Comparison of ENCODE assay signal across 8 cellular contexts in the genomic region with DNA sequence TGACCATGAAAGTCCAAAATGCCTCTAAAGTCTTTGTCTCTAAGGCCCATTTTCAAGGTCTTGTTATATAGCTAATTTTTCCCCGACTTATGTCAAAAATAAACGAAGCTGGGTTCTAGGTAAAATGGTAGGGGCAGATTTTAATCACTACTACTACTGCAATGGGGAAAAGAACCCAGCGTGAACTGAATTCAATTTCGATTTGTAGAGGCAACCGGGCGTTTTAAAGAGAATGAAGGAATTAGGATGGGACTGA. TPM values are rescaled to one million over a fixed set of nuclear protein-coding genes. Genes with fewer than 3 reads are reported as not detected.
A peak's percentile ranks its signal among the peaks of the same experiment; 100 is the strongest.
DNase-seq lines count a peak whose midpoint lies in the region; ATAC-seq, FAIRE-seq and TF ChIP-seq lines count a peak whose summit lies in the region.

No MANE protein-coding gene starts in this region.

- H3K9ac ChIP-seq in BLaER1 treated with 17β-estradiol and CSF1 and Interleukin-3, amounts not matched to agents 10 nM and 100 nM, result peak overlapping the region; percentile 85 to 96 (median 91)
- H3K9ac ChIP-seq in OCI-LY1 (ENCODE audit: low read length), result peak overlapping the region; percentile 97
- H3K9ac ChIP-seq in H1 (replicated peaks in 1 of 4; ENCODE audit: extremely low read depth in 1 of 4, low read depth in 3 of 4, low read length in 3 of 4), result peak overlapping the region in 2 of 4 experiments; percentile 42 to 43; a peak in 5 of 7 replicates
- peak overlapping the region; percentile 91 for H3K9ac ChIP-seq in neural cell (ENCODE audit: low read length)

- H3K9me2 ChIP-seq in OCI-LY1 (ENCODE audit: low read depth, low read length) (no peaks in the 10 kb centered on the region), neural cell (ENCODE audit: insufficient read depth, low read length) (no peaks in the 10 kb centered on the region)

- DNase-seq in H1 (ENCODE audit: low read depth in 1 of 2, low spot score in 2 of 2) (no peak), COR-L47 (lab: John Stamatoyannopoulos, UW) (no peak), NCI-H1436 (lab: John Stamatoyannopoulos, UW) (no peak)
- no peak for DNase-seq in stimulated activated CD4-positive, alpha-beta T cell treated with anti-CD3 and anti-CD28 coated beads, Interleukin-12 subunit alpha, Interleukin-12 subunit beta, amount 100 ng/mL, for 4 hours

- H3K18ac ChIP-seq in H1 (ENCODE audit: extremely low read depth, low read length), result no peak overlapping the region

- no peak overlapping the region for H2BK12ac ChIP-seq in H1 (ENCODE audit: low read depth, low read length)

- H4K20me1 ChIP-seq in BLaER1 treated with 17β-estradiol and CSF1 and Interleukin-3, amounts not matched to agents 10 nM and 100 nM, result peaks cover 0 to 4% (median 0%) of the 10 kb centered on the region in 11 experiments; a peak in 1 of 22 replicates
- H4K20me1 ChIP-seq in OCI-LY1 (ENCODE audit: insufficient read depth, low read length) (no peaks in the 10 kb centered on the region), H1 (replicated peaks in 1 of 2; ENCODE audit: control insufficient read depth in 1 of 2, insufficient read depth in 2 of 2, low read length in 2 of 2) (no peaks in the 10 kb centered on the region), neural cell (ENCODE audit: insufficient read depth) (no peaks in the 10 kb centered on the region)

- no peak overlapping the region for H2AK5ac ChIP-seq in H1 (ENCODE audit: low read depth, low read length)

- H3K14ac ChIP-seq in H1 (ENCODE audit: insufficient read length), result no peak overlapping the region

- peaks cover 5% of the 10 kb centered on the region for H3K23me2 ChIP-seq in H1 (ENCODE audit: low read depth, low read length)

- peaks cover 21 to 37% (median 31%) of the 10 kb centered on the region in 10 experiments for H3K4me1 ChIP-seq in BLaER1 treated with 17β-estradiol and CSF1 and Interleukin-3, amounts not matched to agents 10 nM and 100 nM
- H3K4me1 ChIP-seq in OCI-LY1 (ENCODE audit: insufficient read depth, low read length, severe bottlenecking) (peaks cover 28% of the 10 kb centered on the region), H1 (replicated peaks in 1 of 4; ENCODE audit: control insufficient read depth in 3 of 4, insufficient read depth in 4 of 4, low read length in 3 of 4) (peaks cover 0 to 6% (median under 1%) of the 10 kb centered on the region in 4 experiments; a peak in 2 of 7 replicates)

- H2AFZ ChIP-seq in OCI-LY1 (ENCODE audit: low read length) (peak overlapping the region; percentile 90), H1 (ENCODE audit: low read length) (peak overlapping the region; percentile 99), neural cell (ENCODE audit: low read depth, low read length) (peak overlapping the region; percentile 90)

- peaks cover 0 to 33% (median 23%) of the 10 kb centered on the region in 11 experiments; a peak in 19 of 22 replicates for H3K36me3 ChIP-seq in BLaER1 treated with 17β-estradiol and CSF1 and Interleukin-3, amounts not matched to agents 10 nM and 100 nM
- H3K36me3 ChIP-seq in OCI-LY1 (ENCODE audit: insufficient read depth, low read length) (peaks cover 29% of the 10 kb centered on the region), H1 (ENCODE audit: control insufficient read depth in 2 of 4, insufficient read depth in 4 of 4, low read length in 3 of 4) (peaks cover 2 to 30% (median 18%) of the 10 kb centered on the region in 4 experiments; a peak in 7 of 8 replicates), neural cell (ENCODE audit: insufficient read depth, low read length) (no peaks in the 10 kb centered on the region)

- no peak overlapping the region for H2BK20ac ChIP-seq in H1 (ENCODE audit: low read length)

- peaks cover 5% of the 10 kb centered on the region; the same call in 1 of the 2 replicates for H3K79me1 ChIP-seq in H1 (ENCODE audit: low read depth, low read length)

- H3K27ac ChIP-seq in BLaER1 treated with 17β-estradiol and CSF1 and Interleukin-3, amounts not matched to agents 10 nM and 100 nM, result peak overlapping the region; percentile 88 to 98 (median 95)
- peak overlapping the region; percentile 98 for H3K27ac ChIP-seq in OCI-LY1 (ENCODE audit: low read depth, low read length, poor library complexity, severe bottlenecking)
- H3K27ac ChIP-seq in H1 (ENCODE audit: low read depth, low read length), result peak overlapping the region; percentile 95
- H3K27ac ChIP-seq in neural cell (ENCODE audit: low read length), result peak overlapping the region; percentile 98

- TF ChIP-seq EP300 in H1 (IDR thresholded peaks at IDR 0.05; ENCODE audit: borderline replicate concordance in 1 of 2, low read depth in 2 of 2, low read length in 2 of 2) (no peak), neural cell (conservative IDR thresholded peaks at IDR 0.05; ENCODE audit: poor library complexity, severe bottlenecking) (no peak)

- no peak overlapping the region for H4K5ac ChIP-seq in H1 (ENCODE audit: insufficient read length, low read depth, low read length)

- H2BK120ac ChIP-seq in H1 (replicated peaks; ENCODE audit: low read depth, low read length), result no peak overlapping the region

- H3K9me3 ChIP-seq in BLaER1 treated with 17β-estradiol and CSF1 and Interleukin-3, amounts not matched to agents 10 nM and 100 nM (replicated peaks in 1 of 11), result no peaks in the 10 kb centered on the region
- H3K9me3 ChIP-seq in OCI-LY1 (ENCODE audit: low read length) (no peaks in the 10 kb centered on the region), H1 (ENCODE audit: insufficient read depth in 2 of 2, low read depth in 1 of 2, low read length in 1 of 2) (no peaks in the 10 kb centered on the region), neural cell (ENCODE audit: low read length) (no peaks in the 10 kb centered on the region)

- FAIRE-seq in H1 (lab: Jason Lieb, UNC), result no peak

- CTCF ChIA-PET in H1 (lab: Charles Lee; ENCODE audit: partially characterized antibody), result interaction anchor here (1.0 to 1.5 kb wide), 5 partner anchors 9 to 243 kb away, joined by 3 to 6 read pairs (median 3); no protein-coding TSS in a partner anchor

- no peak for TF ChIP-seq CTCF in OCI-LY1 (IDR thresholded peaks at IDR 0.05; ENCODE audit: low read length)
- no peak for TF ChIP-seq CTCF in H1 (IDR thresholded peaks at IDR 0.05; ENCODE audit: control extremely low read depth in 1 of 3, insufficient read depth in 1 of 3, low read depth in 1 of 3, low read length in 3 of 3)
- no peak for TF ChIP-seq CTCF in neural cell (IDR thresholded peaks at IDR 0.05; ENCODE audit: poor library complexity, severe bottlenecking)

- no peak overlapping the region for H4K8ac ChIP-seq in H1 (ENCODE audit: extremely low read depth, insufficient read depth, low read length)

- no peak overlapping the region for H4K91ac ChIP-seq in H1 (replicated peaks; ENCODE audit: insufficient read length, low read length)

- no peak overlapping the region for H3K4ac ChIP-seq in H1 (replicated peaks; ENCODE audit: insufficient read length, low read depth, low read length)

- no peak for ATAC-seq in HG02588 (IDR thresholded peaks at IDR 0.05; ENCODE audit: unreplicated experiment)

- TF ChIP-seq POLR2A in H1 (IDR thresholded peaks at IDR 0.05; ENCODE audit: control extremely low read depth in 1 of 2, low read depth in 2 of 2, low read length in 2 of 2), result no peak

- no peak overlapping the region for H3K23ac ChIP-seq in H1 (ENCODE audit: insufficient read length)

- H3F3A ChIP-seq in OCI-LY1 (ENCODE audit: insufficient read depth, low read length) (no peaks in the 10 kb centered on the region), neural cell (ENCODE audit: insufficient read depth, low read length, poor library complexity, severe bottlenecking) (no peaks in the 10 kb centered on the region)

- H3K79me2 ChIP-seq in OCI-LY1 (ENCODE audit: insufficient read depth, low read length) (peaks cover 11% of the 10 kb centered on the region; the same call in 1 of the 2 replicates), H1 (ENCODE audit: control insufficient read depth in 1 of 2, insufficient read depth in 2 of 2, low read length in 2 of 2) (peaks cover 5 to 17% of the 10 kb centered on the region in 2 experiments; a peak in 3 of 4 replicates), neural cell (replicated peaks; ENCODE audit: insufficient read depth, low read length) (peaks cover 2% of the 10 kb centered on the region)

- TF ChIP-seq RAD21 in H1 (IDR thresholded peaks at IDR 0.05 in 1 of 2, conservative IDR thresholded peaks at IDR 0.05 in 1 of 2; ENCODE audit: low read depth in 2 of 2, low read length in 2 of 2), result no peak
- TF ChIP-seq RAD21 in neural cell (conservative IDR thresholded peaks at IDR 0.05), result no peak

- H2BK15ac ChIP-seq in H1 (ENCODE audit: low read length), result no peak overlapping the region

- no peaks in the 10 kb centered on the region for H3K27me3 ChIP-seq in BLaER1 treated with 17β-estradiol and CSF1 and Interleukin-3, amounts not matched to agents 10 nM and 100 nM
- H3K27me3 ChIP-seq in OCI-LY1 (ENCODE audit: insufficient read depth, low read length), result no peaks in the 10 kb centered on the region
- H3K27me3 ChIP-seq in H1 (replicated peaks in 1 of 4; ENCODE audit: control insufficient read depth in 3 of 4, extremely low read depth in 1 of 4, insufficient read depth in 3 of 4, low read length in 3 of 4), result no peaks in the 10 kb centered on the region
- no peaks in the 10 kb centered on the region for H3K27me3 ChIP-seq in neural cell (ENCODE audit: insufficient read depth, low read depth, low read length)

- WGBS in H1 (ENCODE audit: extremely low coverage in 1 of 2, insufficient coverage in 1 of 2, insufficient read length in 1 of 2, insufficient replicate concordance in 2 of 2, low coverage in 1 of 2, low lambda C conversion rate in 2 of 2, missing lambda C conversion rate in 1 of 2), 2 experiments, result 15% methylated on average over 6 of the region's 6 CpGs; no CpG with 5 or more reads in 1 of the 2 experiments

- no peak overlapping the region for H3K56ac ChIP-seq in H1 (replicated peaks; ENCODE audit: insufficient read length, low read depth, low read length)

- no peak overlapping the region; the same call in 1 of the 2 replicates for H2BK5ac ChIP-seq in H1 (ENCODE audit: low read depth, low read length)

- POLR2A ChIA-PET in H1 (lab: Charles Lee; ENCODE audit: partially characterized antibody), result interaction anchor here (0.9 to 2.1 kb wide), 4 partner anchors 9 to 253 kb away, joined by 3 to 8 read pairs (median 4); no protein-coding TSS in a partner anchor

- peak overlapping the region; percentile 57 to 92 (median 77) for H3K4me2 ChIP-seq in BLaER1 treated with 17β-estradiol and CSF1 and Interleukin-3, amounts not matched to agents 10 nM and 100 nM
- H3K4me2 ChIP-seq in OCI-LY1 (ENCODE audit: low read length) (peak overlapping the region; percentile 97), H1 (ENCODE audit: insufficient read depth in 1 of 2, low read depth in 2 of 2, low read length in 2 of 2) (peak overlapping the region; percentile 88 to 94), neural cell (ENCODE audit: low read length) (peak overlapping the region; percentile 22)

- H3K4me3 ChIP-seq in BLaER1 treated with 17β-estradiol and CSF1 and Interleukin-3, amounts not matched to agents 10 nM and 100 nM, result peak overlapping the region; percentile 65 to 93 (median 90)
- H3K4me3 ChIP-seq in OCI-LY1 (ENCODE audit: low read depth, low read length, poor library complexity, severe bottlenecking) (peak overlapping the region; percentile 99), H1 (ENCODE audit: extremely low read depth in 1 of 4, insufficient read depth in 2 of 4, low read depth in 3 of 4, low read length in 4 of 4) (peak overlapping the region; percentile 62 to 99 (median 98)), neural cell (ENCODE audit: low read length) (peak overlapping the region; percentile 77)

RNA-seq across cellular contexts. Expression of gene EXO1, which starts 0.5 kb away (rescaled TPM):
- total RNA-seq in H1 (2021; fragmentation: NEBNext Ultra II Directional; extraction: Animal tissue kit (Norgen Biotek cat#: 25700)), result 36.4 and 43.0 TPM in 2 replicates
- 6.6 and 9.2 TPM in 2 replicates for polyA plus RNA-seq in H1 (2011; rRNA removed)
- polyA plus RNA-seq in H1 (2011; cell fraction: cytosol; rRNA removed), result 11.8 TPM
- 7.9 TPM for polyA plus RNA-seq in H1 (2011; cell fraction: nucleus; rRNA removed)
- 13.4 to 28.5 TPM (median 17.5 TPM) in 4 replicates for polyA plus RNA-seq in H1 (2012, experiment 1 of 2)
- polyA plus RNA-seq in H1 (2012, experiment 2 of 2), result 1.0 TPM
- 18.1 TPM for polyA plus RNA-seq in H1 (2013, experiment 1 of 2)
- 17.1 TPM for polyA plus RNA-seq in H1 (2013, experiment 2 of 2)
- 30.4 and 34.8 TPM in 2 replicates for polyA minus RNA-seq in H1 (2011; rRNA and poly(A)+ RNA removed)
- 18.1 TPM for polyA minus RNA-seq in H1 (2011; cell fraction: cytosol; rRNA and poly(A)+ RNA removed)
- polyA minus RNA-seq in H1 (2011; cell fraction: nucleus; rRNA and poly(A)+ RNA removed), result 37.8 TPM
- 0.32 and 0.92 TPM in 2 replicates for polyA plus RNA-seq in neural cell
- 0.69 and 1.9 TPM in 2 replicates for polyA minus RNA-seq in neural cell

Comparison
In these comparisons a context has a peak if more than half of its experiments do, and no peak if none do; other contexts are left out.
1. H3K4me2 ChIP-seq: peak in every context shown above with its lines; median percentile 97 in OCI-LY1; 91 in H1; 77 in BLaER1 treated with 17β-estradiol and CSF1 and Interleukin-3, amounts not matched to agents 10 nM and 100 nM; 22 in neural cell.